In the genomic region with DNA sequence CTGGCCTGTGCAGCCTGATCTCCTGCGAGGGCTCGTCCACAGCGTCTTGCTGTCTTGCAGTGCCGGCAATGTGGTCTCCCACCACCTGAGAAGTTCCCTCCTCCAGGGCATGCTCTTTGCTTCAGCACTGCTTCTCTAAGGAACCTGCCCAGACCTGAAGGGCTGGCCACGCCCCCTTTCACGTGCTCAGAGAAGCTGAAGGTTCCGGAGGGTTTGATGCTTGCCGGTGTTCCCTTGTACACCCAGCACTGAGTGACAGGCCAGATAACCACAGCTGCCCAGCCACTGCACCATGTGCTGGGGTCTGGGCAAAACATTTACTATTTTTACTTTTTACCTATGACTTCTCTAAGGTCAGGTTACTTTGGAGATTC, we compare ENCODE assay signal across 8 cellular contexts. TPM values are rescaled to one million over a fixed set of nuclear protein-coding genes. Genes with fewer than 3 reads are reported as not detected.
DNase-seq lines count a peak whose midpoint lies in the region; ATAC-seq and TF ChIP-seq lines count a peak whose summit lies in the region.

No MANE protein-coding gene starts in this region.

- no peaks in the 10 kb centered on the region for H4K20me1 ChIP-seq in mammary epithelial cell (ENCODE audit: insufficient read depth, low read length)
- H4K20me1 ChIP-seq in osteoblast (ENCODE audit: insufficient read depth, low read length): peaks cover 21% of the 10 kb centered on the region

- in situ Hi-C loops in mammary epithelial cell (cut with MboI; ENCODE audit: low sequenced_read_pairs in 2 of 2): no loop called here

- H3K4me3 ChIP-seq in mammary epithelial cell (replicated peaks in 1 of 3; ENCODE audit: insufficient read depth in 1 of 3, low read depth in 2 of 3, low read length in 3 of 3) (peak overlapping the region in 2 of 3 experiments; percentile 12 to 35), testis (no peak overlapping the region), MG63 (no peak overlapping the region), osteoblast (ENCODE audit: insufficient read depth, low read length) (no peak overlapping the region)
- H3K4me3 ChIP-seq in naive thymus-derived CD4-positive, alpha-beta T cell (ENCODE audit: low read length): no peak overlapping the region

- H3K27ac Mint-ChIP-seq in naive thymus-derived CD4-positive, alpha-beta T cell: peak overlapping the region in 8 of 9 donors; percentile 56 to 91 (median 79)

- peak overlapping the region; percentile 55 for H3K4me2 ChIP-seq in mammary epithelial cell (ENCODE audit: insufficient read depth, low read depth, low read length)
- H3K4me2 ChIP-seq in osteoblast (ENCODE audit: insufficient read depth, low read length): no peak overlapping the region

- H3K4me1 Mint-ChIP-seq in naive thymus-derived CD4-positive, alpha-beta T cell: peaks cover 6 to 45% (median 29%) of the 10 kb centered on the region in 7 donors

- H3K27me3 ChIP-seq in mammary epithelial cell (ENCODE audit: insufficient read depth, low read length): no peaks in the 10 kb centered on the region
- no peaks in the 10 kb centered on the region for H3K27me3 ChIP-seq in naive thymus-derived CD4-positive, alpha-beta T cell (ENCODE audit: control insufficient read depth in 2 of 2, insufficient read depth in 2 of 2, low read length in 2 of 2)
- no peaks in the 10 kb centered on the region for H3K27me3 ChIP-seq in testis
- no peaks in the 10 kb centered on the region for H3K27me3 ChIP-seq in MG63
- no peaks in the 10 kb centered on the region for H3K27me3 ChIP-seq in osteoblast (ENCODE audit: insufficient read depth, low read length)

- POLR2A ChIA-PET in naive thymus-derived CD4-positive, alpha-beta T cell (lab: Charles Lee): interaction anchor here (1.0 to 1.1 kb wide), 2 partner anchors 23 to 231 kb away, joined by 3 read pairs; a partner anchor contains a TSS

- H3K27me3 Mint-ChIP-seq in naive thymus-derived CD4-positive, alpha-beta T cell: no peaks in the 10 kb centered on the region

- dilution Hi-C loops in mammary epithelial cell (cut with HindIII; ENCODE audit: low sequenced_read_pairs): no loop called here

- H3K9ac ChIP-seq in mammary epithelial cell (ENCODE audit: insufficient read depth, low read length): no peak overlapping the region

- H3K27ac ChIP-seq in mammary epithelial cell (ENCODE audit: insufficient read depth, low read depth, low read length): no peak overlapping the region
- H3K27ac ChIP-seq in naive thymus-derived CD4-positive, alpha-beta T cell (ENCODE audit: low read depth, low read length): no peak overlapping the region
- no peak overlapping the region for H3K27ac ChIP-seq in testis
- H3K27ac ChIP-seq in osteoblast (ENCODE audit: low read depth, low read length): no peak overlapping the region

- TF ChIP-seq POLR2A in testis (IDR thresholded peaks at IDR 0.05): no peak

- BruUV-seq in mammary epithelial cell (replicated peaks; lab: Mats Ljungman, UMichigan): no TSS peak

- H3K4me1 ChIP-seq in mammary epithelial cell (ENCODE audit: insufficient read depth, low read length) (peaks cover 13% of the 10 kb centered on the region), testis (peaks cover 23% of the 10 kb centered on the region), osteoblast (ENCODE audit: insufficient read depth, low read length) (peaks cover 7% of the 10 kb centered on the region)
- H3K4me1 ChIP-seq in naive thymus-derived CD4-positive, alpha-beta T cell (ENCODE audit: control insufficient read depth in 2 of 2, insufficient read depth in 2 of 2, low read length in 2 of 2): peaks cover 20 to 22% of the 10 kb centered on the region in 2 donors

- H3K79me2 ChIP-seq in mammary epithelial cell (ENCODE audit: insufficient read depth, low read length) (peaks cover 42% of the 10 kb centered on the region), osteoblast (ENCODE audit: insufficient read depth, low read length) (peaks cover 32% of the 10 kb centered on the region)

- peak overlapping the region; percentile 49 to 86 (median 80) for H3K4me3 Mint-ChIP-seq in naive thymus-derived CD4-positive, alpha-beta T cell

- peaks cover 4 to 16% (median 11%) of the 10 kb centered on the region in 5 donors for H3K36me3 Mint-ChIP-seq in naive thymus-derived CD4-positive, alpha-beta T cell

- peak; percentile 54 for ATAC-seq in naive thymus-derived CD4-positive, alpha-beta T cell

- H2AFZ ChIP-seq in mammary epithelial cell (ENCODE audit: low read depth, low read length) (no peak overlapping the region), osteoblast (ENCODE audit: low read length) (no peak overlapping the region)

- TF ChIP-seq CTCF in mammary epithelial cell (conservative IDR thresholded peaks at IDR 0.05 in 1 of 2, IDR thresholded peaks at IDR 0.05 in 1 of 2; ENCODE audit: extremely low read depth in 1 of 2, insufficient read depth in 1 of 2, low read depth in 1 of 2, low read length in 2 of 2) (no peak), testis (IDR thresholded peaks at IDR 0.05) (no peak), osteoblast (IDR thresholded peaks at IDR 0.05; ENCODE audit: extremely low read depth, low read depth, low read length) (no peak)

- CTCF ChIA-PET in mammary epithelial cell (lab: Charles Lee; ENCODE audit: low non-redundant PET): no interaction called here
- CTCF ChIA-PET in naive thymus-derived CD4-positive, alpha-beta T cell (lab: Charles Lee): no interaction called here

- peaks cover 14% of the 10 kb centered on the region for H3K36me3 ChIP-seq in mammary epithelial cell (ENCODE audit: insufficient read depth, low read length)
- peaks cover 0 to 13% (median 0%) of the 10 kb centered on the region in 3 experiments for H3K36me3 ChIP-seq in naive thymus-derived CD4-positive, alpha-beta T cell (ENCODE audit: control insufficient read depth in 2 of 3, insufficient read depth in 3 of 3, low read length in 3 of 3)
- H3K36me3 ChIP-seq in testis (ENCODE audit: low read depth, missing control alignments): no peaks in the 10 kb centered on the region
- peaks cover 22% of the 10 kb centered on the region for H3K36me3 ChIP-seq in MG63
- H3K36me3 ChIP-seq in osteoblast (ENCODE audit: insufficient read depth, low read length): peaks cover 19% of the 10 kb centered on the region

- intact Hi-C loops in mammary epithelial cell (cut with micrococcal nuclease) (loop anchor here (2.0 to 10.0 kb wide), 6 partner anchors 23 to 445 kb away; a partner anchor contains a TSS), testis (cut with DNase I; ENCODE audit: low total_unique reads) (no loop called here)
- intact Hi-C loops in naive thymus-derived CD4-positive, alpha-beta T cell (cut with micrococcal nuclease): loop anchor here (2.0 to 10.0 kb wide), 5 partner anchors 15 to 332 kb away; a partner anchor contains a TSS

- H3K9me3 ChIP-seq in mammary epithelial cell (replicated peaks; ENCODE audit: insufficient read depth, low read length) (no peaks in the 10 kb centered on the region), testis (no peaks in the 10 kb centered on the region), MG63 (no peaks in the 10 kb centered on the region), osteoblast (ENCODE audit: low read depth, low read length) (no peaks in the 10 kb centered on the region)
- no peaks in the 10 kb centered on the region for H3K9me3 ChIP-seq in naive thymus-derived CD4-positive, alpha-beta T cell (ENCODE audit: control insufficient read depth in 2 of 3, low read length in 3 of 3)

- no peaks in the 10 kb centered on the region for H3K9me3 Mint-ChIP-seq in naive thymus-derived CD4-positive, alpha-beta T cell

- DNase-seq in HPDE6-E6E7 (ENCODE audit: extremely low spot score) (peak; percentile 94), T-helper 9 cell (peak; percentile 57), mammary epithelial cell (peak; percentile 81), testis (peak; percentile 59), MG63 (no peak), osteoblast (ENCODE audit: insufficient read length, low spot score, missing footprints) (no peak), GM03348 (ENCODE audit: low spot score) (no peak)
- peak; percentile 35 to 84 (median 71) for DNase-seq in naive thymus-derived CD4-positive, alpha-beta T cell

- 0% methylated on average over 8 of the region's 8 CpGs for WGBS in mammary epithelial cell (ENCODE audit: low coverage, missing lambda C conversion rate)
- 18 to 25% methylated on average over 8 of the region's 8 CpGs for WGBS in testis, 2 donors

RNA-seq across cellular contexts. Expression of a gene that starts 1.7 kb away (rescaled TPM):
- total RNA-seq in mammary epithelial cell (10 to 100 TPM; 13.8 to 33.7 TPM), testis (10 to 100 TPM; 49.1 to 75.4 TPM), osteoblast (13.0 and 15.9 TPM in 2 replicates)
- polyA plus RNA-seq in mammary epithelial cell (23.1 TPM), testis (ENCODE audit: insufficient read depth, low read depth, low replicate concordance) (160 TPM)
- polyA minus RNA-seq in mammary epithelial cell: 77.2 TPM
- total RNA-seq in naive thymus-derived CD4-positive, alpha-beta T cell: 10 to 100 TPM; 22.9 to 45.6 (median 30.7) TPM
- polyA plus RNA-seq in naive thymus-derived CD4-positive, alpha-beta T cell: 10 to 100 TPM; 41.0 to 42.1 TPM
- 33.7 and 39.4 TPM in 2 replicates for total RNA-seq in MG63 (2014; rRNA removed; shearing (Covaris generic); ENCODE audit: low replicate concordance)

RNA-seq across cellular contexts. Expression of a gene that starts 26.1 kb away (rescaled TPM):
- total RNA-seq in mammary epithelial cell (10 to 100 TPM; 23.8 to 29.8 TPM), testis (10 to 100 TPM; 34.1 to 35.8 TPM), osteoblast (15.0 and 15.6 TPM in 2 replicates)
- polyA plus RNA-seq in mammary epithelial cell (17.8 TPM), testis (ENCODE audit: insufficient read depth, low read depth, low replicate concordance) (31.5 TPM)
- polyA minus RNA-seq in mammary epithelial cell: 23.3 TPM
- total RNA-seq in naive thymus-derived CD4-positive, alpha-beta T cell: 10 to 100 TPM; 10.5 to 17.2 (median 15.1) TPM
- polyA plus RNA-seq in naive thymus-derived CD4-positive, alpha-beta T cell: 10 to 100 TPM in 1 of 2 donors, 1 to 10 TPM in 1; 4.4 to 10.4 TPM
- 12.9 and 17.2 TPM in 2 replicates for total RNA-seq in MG63 (2014; rRNA removed; shearing (Covaris generic); ENCODE audit: low replicate concordance)

RNA-seq across cellular contexts. Expression of a gene that starts 48.7 kb away (rescaled TPM):
- total RNA-seq in mammary epithelial cell (10 to 100 TPM; 31.5 to 43.7 TPM), testis (10 to 100 TPM; 62.1 to 65.8 TPM), osteoblast (25.7 and 29.8 TPM in 2 replicates)
- polyA plus RNA-seq in mammary epithelial cell (21.4 TPM), testis (ENCODE audit: insufficient read depth, low read depth, low replicate concordance) (57.4 TPM)
- polyA minus RNA-seq in mammary epithelial cell: 35.2 TPM
- 10 to 100 TPM; 62.6 to 98.7 (median 72.3) TPM for total RNA-seq in naive thymus-derived CD4-positive, alpha-beta T cell
- polyA plus RNA-seq in naive thymus-derived CD4-positive, alpha-beta T cell: 10 to 100 TPM; 36.7 to 50.4 TPM
- total RNA-seq in MG63 (2014; rRNA removed; shearing (Covaris generic); ENCODE audit: low replicate concordance): 21.9 and 40.5 TPM in 2 replicates

Comparison
In these comparisons a context has a peak if more than half of its experiments do, and no peak if none do; other contexts are left out.
1. DNase-seq: peak in HPDE6-E6E7 (single experiment), T-helper 9 cell (single experiment), mammary epithelial cell (single experiment), naive thymus-derived CD4-positive, alpha-beta T cell (9 of 9) and testis (single experiment); none in MG63 (single experiment), osteoblast (single experiment) and GM03348 (single experiment).
2. H3K4me3 ChIP-seq: peak in mammary epithelial cell (2 of 3); none in naive thymus-derived CD4-positive, alpha-beta T cell (single experiment), testis (0 of 2), MG63 (single experiment) and osteoblast (single experiment).